ENCODE assay signal across 25 cellular contexts in genomic region chr10:59037506-59037905, GRCh38.
"Had no signal": no experiment of that assay in that cellular context is flagged by ENCODE, and none has a peak within 500 bp of the region (broad histone marks: within the 10 kb centered on the region; RNA-seq: fewer than 3 reads in every experiment).

No MANE protein-coding gene starts in this region.

- H3K9me3 ChIP-seq: MG63, SJSA1 had no signal

- H3K4me3 ChIP-seq: MG63, SJSA1, SK-N-MC had no signal

- DNase-seq: IMR-90, Karpas-422, KG1, MG63, NCI-H1092, NCI-H1105 treated with DMSO at 0.1 percent for 48 hours, NCI-H1417 treated with DMSO at 0.1 percent for 48 hours, NCI-H146, NCI-H1694 treated with DMSO at 0.1 percent for 48 hours, NCI-H1930, NCI-H2081, NCI-H2107, NCI-H2171, NCI-H226, NCI-H446, NCI-H510A, NCI-H524 treated with DMSO at 0.1 percent for 48 hours, NCI-H69, NCI-H774, Right ventricle myocardium superior, RPMI8226, SIG-M5 had no signal

- FAIRE-seq: RCC 7860 had no signal

- H3K27ac ChIP-seq: SJSA1, SK-N-MC had no signal

- H3K27me3 ChIP-seq: MG63, SJSA1 had no signal

- H3K36me3 ChIP-seq: MG63, SJSA1 had no signal

- H3K4me1 ChIP-seq: SJSA1 had no signal
